Comparison of ENCODE assay signal across 16 cellular contexts in genomic region chr14:68748691-68749090, GRCh38.
"Had no signal": no experiment of that assay in that cellular context is flagged by ENCODE, and none has a peak within 500 bp of the region (broad histone marks: within the 10 kb centered on the region; RNA-seq: fewer than 3 reads in every experiment).

No MANE protein-coding gene starts in this region.

- H3K27ac ChIP-seq: pancreas, SK-N-MC, tibial nerve had no signal

- H3K4me1 ChIP-seq: pancreas had no signal

- ATAC-seq: effector memory CD8-positive, alpha-beta T cell; left lobe of liver; stimulated activated naive B cell treated with anti-CD40 and anti-IgM and Interleukin-4, amounts not matched to agents 10 μg/mL and 1 μg/mL and 100 μg/mL, for 72 hours had no signal

- H3K27me3 ChIP-seq: pancreas, tibial nerve had no signal

- H3K36me3 Mint-ChIP-seq: activated naive CD8-positive, alpha-beta T cell; brain; stimulated activated naive B cell treated with anti-CD40 and anti-IgM and Interleukin-4, amounts not matched to agents 10 μg/mL and 1 μg/mL and 100 μg/mL, for 72 hours had no signal

- DNase-seq: activated CD4-positive, CD25-positive, alpha-beta regulatory T cell; amygdala; cerebellar nuclear complex; effector memory CD8-positive, alpha-beta T cell; mammary epithelial cell; pancreas; stimulated activated CD4-positive, alpha-beta T cell treated with anti-CD3 and anti-CD28 coated beads, Interleukin-1b, Interleukin-23, amount 100 ng/mL, for 48 hours; stimulated activated naive B cell treated with anti-CD40 and anti-IgM and Interleukin-4, amounts not matched to agents 10 μg/mL and 1 μg/mL and 100 μg/mL, for 72 hours; T-helper 1 cell had no signal

- H3K4me3 Mint-ChIP-seq: activated naive CD8-positive, alpha-beta T cell; dendritic cell treated with granulocyte-macrophage colony-stimulating factor and Interleukin-4, amounts not matched to agents 40 ng/mL and 50 ng/mL, for 4 days; effector memory CD8-positive, alpha-beta T cell; stimulated activated naive B cell treated with anti-CD40 and anti-IgM and Interleukin-4, amounts not matched to agents 10 μg/mL and 1 μg/mL and 100 μg/mL, for 72 hours had no signal

- H3K4me3 ChIP-seq: pancreas, SK-N-MC, tibial nerve had no signal

- H3K36me3 ChIP-seq: pancreas, tibial nerve had no signal

- H3K27ac Mint-ChIP-seq: activated naive CD8-positive, alpha-beta T cell; activated T-helper 2 cell treated with anti-CD3 and anti-CD28 coated beads, Interferon-gamma antibody, Interleukin-2, Interleukin-4, amounts not matched to agents 10 μg/mL and 5 μg/mL and 100 μg/mL, durations not matched to agents 14 hours and 24 hours and 36 hours; dendritic cell treated with granulocyte-macrophage colony-stimulating factor and Interleukin-4, amounts not matched to agents 40 ng/mL and 50 ng/mL, for 4 days; effector memory CD8-positive, alpha-beta T cell; stimulated activated naive B cell treated with anti-CD40 and anti-IgM and Interleukin-4, amounts not matched to agents 10 μg/mL and 1 μg/mL and 100 μg/mL, for 72 hours had no signal

- H3K9me3 Mint-ChIP-seq: activated T-helper 2 cell treated with anti-CD3 and anti-CD28 coated beads, Interferon-gamma antibody, Interleukin-2, Interleukin-4, amounts not matched to agents 10 μg/mL and 5 μg/mL and 100 μg/mL, durations not matched to agents 14 hours and 24 hours and 36 hours; dendritic cell treated with granulocyte-macrophage colony-stimulating factor and Interleukin-4, amounts not matched to agents 40 ng/mL and 50 ng/mL, for 4 days; effector memory CD8-positive, alpha-beta T cell; stimulated activated naive B cell treated with anti-CD40 and anti-IgM and Interleukin-4, amounts not matched to agents 10 μg/mL and 1 μg/mL and 100 μg/mL, for 72 hours had no signal

- H3K9me3 ChIP-seq: pancreas, tibial nerve had no signal

- H3K27me3 Mint-ChIP-seq: activated naive CD8-positive, alpha-beta T cell; effector memory CD8-positive, alpha-beta T cell; stimulated activated naive B cell treated with anti-CD40 and anti-IgM and Interleukin-4, amounts not matched to agents 10 μg/mL and 1 μg/mL and 100 μg/mL, for 72 hours had no signal
